15 cellular contexts compared by ENCODE assay signal in genomic region chr12:11847539-11847938, GRCh38.
"Had no signal": no experiment of that assay in that cellular context is flagged by ENCODE, and none has a peak within 500 bp of the region (broad histone marks: within the 10 kb centered on the region; RNA-seq: fewer than 3 reads in every experiment).

No MANE protein-coding gene starts in this region.

- H3K4me1 ChIP-seq: vagina had no signal

- DNase-seq: activated CD8-positive, alpha-beta T cell treated with anti-CD3 and anti-CD28 coated beads for 36 hours; activated naive CD4-positive, alpha-beta T cell treated with anti-CD3 and anti-CD28 coated beads for 36 hours; dorsolateral prefrontal cortex; naive thymus-derived CD8-positive, alpha-beta T cell; stimulated activated CD4-positive, alpha-beta T cell treated with anti-CD3 and anti-CD28 coated beads, Interleukin-12 subunit alpha, Interleukin-12 subunit beta, amount 100 ng/mL, for 4 hours; stimulated activated CD4-positive, alpha-beta T cell treated with anti-CD3 and anti-CD28 coated beads, Interleukin-2, amount 100 ng/mL, for 24 hours; stimulated activated naive B cell treated with anti-CD40 and anti-IgM and Interleukin-4, amounts not matched to agents 10 μg/mL and 1 μg/mL and 100 μg/mL, for 72 hours; T-cell; WERI-Rb-1 had no signal

- H3K36me3 ChIP-seq: WERI-Rb-1 had no signal

- H3K4me3 ChIP-seq: dorsolateral prefrontal cortex, esophagus muscularis mucosa, tibial nerve, vagina had no signal

- H3K4me3 Mint-ChIP-seq: activated CD8-positive, alpha-beta T cell treated with anti-CD3 and anti-CD28 coated beads for 36 hours; activated naive CD4-positive, alpha-beta T cell treated with anti-CD3 and anti-CD28 coated beads for 36 hours; activated T-helper 1 cell treated with anti-CD3 and anti-CD28 coated beads, Interleukin-12 subunit alpha, Interleukin-12 subunit beta, Interleukin-2, Interleukin-4 antibody, amounts not matched to agents 30 ng/mL and 10 ng/mL and 1 ng/mL, durations not matched to agents 14 hours and 24 hours and 36 hours; naive thymus-derived CD8-positive, alpha-beta T cell; stimulated activated naive B cell treated with anti-CD40 and anti-IgM and Interleukin-4, amounts not matched to agents 10 μg/mL and 1 μg/mL and 100 μg/mL, for 72 hours; T-cell had no signal

- ATAC-seq: activated CD8-positive, alpha-beta T cell treated with anti-CD3 and anti-CD28 coated beads for 36 hours; left lobe of liver; naive thymus-derived CD8-positive, alpha-beta T cell; stimulated activated naive B cell treated with anti-CD40 and anti-IgM and Interleukin-4, amounts not matched to agents 10 μg/mL and 1 μg/mL and 100 μg/mL, for 72 hours; T-cell had no signal

- H3K9me3 ChIP-seq: esophagus muscularis mucosa, neutrophil, tibial nerve, vagina had no signal

- H3K9me3 Mint-ChIP-seq: activated CD8-positive, alpha-beta T cell treated with anti-CD3 and anti-CD28 coated beads for 36 hours; activated naive CD4-positive, alpha-beta T cell treated with anti-CD3 and anti-CD28 coated beads for 36 hours; activated T-helper 1 cell treated with anti-CD3 and anti-CD28 coated beads, Interleukin-12 subunit alpha, Interleukin-12 subunit beta, Interleukin-2, Interleukin-4 antibody, amounts not matched to agents 30 ng/mL and 10 ng/mL and 1 ng/mL, durations not matched to agents 14 hours and 24 hours and 36 hours; naive thymus-derived CD8-positive, alpha-beta T cell; stimulated activated naive B cell treated with anti-CD40 and anti-IgM and Interleukin-4, amounts not matched to agents 10 μg/mL and 1 μg/mL and 100 μg/mL, for 72 hours; T-cell had no signal

- H3K27me3 ChIP-seq: dorsolateral prefrontal cortex, esophagus muscularis mucosa, neutrophil, tibial nerve, vagina had no signal

- H3K27me3 Mint-ChIP-seq: activated CD8-positive, alpha-beta T cell treated with anti-CD3 and anti-CD28 coated beads for 36 hours; naive thymus-derived CD8-positive, alpha-beta T cell; stimulated activated naive B cell treated with anti-CD40 and anti-IgM and Interleukin-4, amounts not matched to agents 10 μg/mL and 1 μg/mL and 100 μg/mL, for 72 hours; T-cell had no signal

- H3K27ac Mint-ChIP-seq: activated CD8-positive, alpha-beta T cell treated with anti-CD3 and anti-CD28 coated beads for 36 hours; activated naive CD4-positive, alpha-beta T cell treated with anti-CD3 and anti-CD28 coated beads for 36 hours; activated T-helper 1 cell treated with anti-CD3 and anti-CD28 coated beads, Interleukin-12 subunit alpha, Interleukin-12 subunit beta, Interleukin-2, Interleukin-4 antibody, amounts not matched to agents 30 ng/mL and 10 ng/mL and 1 ng/mL, durations not matched to agents 14 hours and 24 hours and 36 hours; stimulated activated naive B cell treated with anti-CD40 and anti-IgM and Interleukin-4, amounts not matched to agents 10 μg/mL and 1 μg/mL and 100 μg/mL, for 72 hours had no signal

- H3K27ac ChIP-seq: dorsolateral prefrontal cortex, esophagus muscularis mucosa, neutrophil, tibial nerve, vagina, WERI-Rb-1 had no signal
